ENCODE assay signal across 19 cellular contexts in the genomic region with DNA sequence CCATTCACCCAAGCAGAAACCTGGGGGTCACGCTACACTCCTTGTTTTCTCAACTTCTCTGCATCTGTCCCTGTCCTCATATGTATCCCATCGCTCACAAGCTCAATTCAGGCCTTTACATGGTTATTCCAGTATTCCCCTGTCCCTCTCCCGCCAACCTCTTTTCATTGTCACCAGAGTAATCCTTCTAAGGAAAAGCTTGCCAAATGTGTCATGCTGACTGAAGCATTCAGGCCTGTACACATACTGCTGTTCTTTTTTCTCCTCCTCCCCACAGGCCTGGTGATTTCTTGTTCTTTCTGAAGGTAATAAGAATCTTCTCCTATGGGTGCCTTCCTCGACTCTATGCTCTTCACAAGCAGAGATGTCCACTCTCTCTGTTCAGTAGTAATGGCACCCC.
"Had no signal": no experiment of that assay in that cellular context is flagged by ENCODE, and none has a peak within 500 bp of the region (broad histone marks: within the 10 kb centered on the region; RNA-seq: fewer than 3 reads in every experiment).

No MANE protein-coding gene starts in this region.

- H3K36me3 ChIP-seq: breast epithelium, right lobe of liver, upper lobe of left lung had no signal

- H3K4me1 ChIP-seq: breast epithelium, right lobe of liver, upper lobe of left lung had no signal

- H3K4me3 Mint-ChIP-seq: activated CD8-positive, alpha-beta memory T cell treated with anti-CD3 and anti-CD28 coated beads, Interleukin-2, amount 10 ng/mL, durations not matched to agents 7 days and 5 days; activated naive CD4-positive, alpha-beta T cell treated with anti-CD3 and anti-CD28 coated beads, Interleukin-2, amount 50 U/mL, for 24 hours; activated T-cell treated with anti-CD3 and anti-CD28 coated beads, Interleukin-2, amount 50 U/mL, for 24 hours; mesothelial cell of epicardium; naive B cell; stimulated activated naive B cell treated with anti-CD40 and anti-IgM and Interleukin-4, amounts not matched to agents 10 μg/mL and 1 μg/mL and 100 μg/mL, for 72 hours; T-cell had no signal

- ATAC-seq: activated CD8-positive, alpha-beta memory T cell treated with anti-CD3 and anti-CD28 coated beads, Interleukin-2, amount 10 ng/mL, durations not matched to agents 7 days and 5 days; right lobe of liver; stimulated activated naive B cell treated with anti-CD40 and anti-IgM and Interleukin-4, amounts not matched to agents 10 μg/mL and 1 μg/mL and 100 μg/mL, for 72 hours; T-cell had no signal

- H3K36me3 Mint-ChIP-seq: activated CD8-positive, alpha-beta memory T cell treated with anti-CD3 and anti-CD28 coated beads, Interleukin-2, amount 10 ng/mL, durations not matched to agents 7 days and 5 days; activated naive CD4-positive, alpha-beta T cell treated with anti-CD3 and anti-CD28 coated beads, Interleukin-2, amount 50 U/mL, for 24 hours; mesothelial cell of epicardium; naive B cell; stimulated activated naive B cell treated with anti-CD40 and anti-IgM and Interleukin-4, amounts not matched to agents 10 μg/mL and 1 μg/mL and 100 μg/mL, for 72 hours; T-cell had no signal

- DNase-seq: activated CD4-positive, alpha-beta T cell treated with anti-CD3 and anti-CD28 coated beads for 1 hour; activated CD4-positive, alpha-beta T cell treated with anti-CD3 and anti-CD28 coated beads, Interleukin-2, amount 50 U/mL, for 48 hours; activated CD8-positive, alpha-beta memory T cell treated with anti-CD3 and anti-CD28 coated beads, Interleukin-2, amount 10 ng/mL, durations not matched to agents 7 days and 5 days; activated effector memory CD4-positive, alpha-beta T cell treated with Interleukin-2 at 50 U/mL for 16 hours; activated T-cell treated with anti-CD3 and anti-CD28 coated beads, Interleukin-2, amount 50 U/mL, for 24 hours; effector CD4-positive, alpha-beta T cell; kidney glomerular epithelial cell; naive B cell; posterior cingulate gyrus; right lobe of liver; stimulated activated CD4-positive, alpha-beta T cell treated with anti-CD3 and anti-CD28 coated beads, Interleukin-2, amount 100 ng/mL, for 24 hours; stimulated activated naive B cell treated with anti-CD40 and anti-IgM and Interleukin-4, amounts not matched to agents 10 μg/mL and 1 μg/mL and 100 μg/mL, for 72 hours; T-cell; T1000; upper lobe of left lung had no signal

- H3K4me1 Mint-ChIP-seq: activated CD8-positive, alpha-beta memory T cell treated with anti-CD3 and anti-CD28 coated beads, Interleukin-2, amount 10 ng/mL, durations not matched to agents 7 days and 5 days; activated naive CD4-positive, alpha-beta T cell treated with anti-CD3 and anti-CD28 coated beads, Interleukin-2, amount 50 U/mL, for 24 hours; naive B cell; stimulated activated naive B cell treated with anti-CD40 and anti-IgM and Interleukin-4, amounts not matched to agents 10 μg/mL and 1 μg/mL and 100 μg/mL, for 72 hours; T-cell had no signal

- H3K27ac ChIP-seq: breast epithelium, hepatocyte, right lobe of liver, upper lobe of left lung had no signal

- H3K27me3 ChIP-seq: breast epithelium, hepatocyte, right lobe of liver, upper lobe of left lung had no signal

- H3K9me3 Mint-ChIP-seq: activated naive CD4-positive, alpha-beta T cell treated with anti-CD3 and anti-CD28 coated beads, Interleukin-2, amount 50 U/mL, for 24 hours; activated T-cell treated with anti-CD3 and anti-CD28 coated beads, Interleukin-2, amount 50 U/mL, for 24 hours; mesothelial cell of epicardium; naive B cell; stimulated activated naive B cell treated with anti-CD40 and anti-IgM and Interleukin-4, amounts not matched to agents 10 μg/mL and 1 μg/mL and 100 μg/mL, for 72 hours; T-cell had no signal

- H3K4me3 ChIP-seq: breast epithelium, hepatocyte, right lobe of liver, upper lobe of left lung had no signal

- H3K27ac Mint-ChIP-seq: activated CD8-positive, alpha-beta memory T cell treated with anti-CD3 and anti-CD28 coated beads, Interleukin-2, amount 10 ng/mL, durations not matched to agents 7 days and 5 days; activated naive CD4-positive, alpha-beta T cell treated with anti-CD3 and anti-CD28 coated beads, Interleukin-2, amount 50 U/mL, for 24 hours; activated T-cell treated with anti-CD3 and anti-CD28 coated beads, Interleukin-2, amount 50 U/mL, for 24 hours; mesothelial cell of epicardium; naive B cell; stimulated activated naive B cell treated with anti-CD40 and anti-IgM and Interleukin-4, amounts not matched to agents 10 μg/mL and 1 μg/mL and 100 μg/mL, for 72 hours; T-cell had no signal

- H3K9me3 ChIP-seq: breast epithelium, right lobe of liver, upper lobe of left lung had no signal
